ENCODE assay signal across 8 cellular contexts in genomic region chr12:124567035-124567672, GRCh38. TPM values are rescaled to one million over a fixed set of nuclear protein-coding genes. Genes with fewer than 3 reads are reported as not detected.
DNase-seq lines count a peak whose midpoint lies in the region; ATAC-seq and TF ChIP-seq lines count a peak whose summit lies in the region.

NCOR2 (minus strand) TSS chr12:124567612; CDS start chr12:124495251, 72,361 bp downstream.

- H3K9me3 ChIP-seq in lower lobe of right lung: no peaks in the 10 kb centered on the region

- peak within 1 kb of the TSS; percentile 74 for H3K4me3 ChIP-seq in BJ (ENCODE audit: low read depth, low read length)
- H3K4me3 ChIP-seq in lower lobe of right lung: peak within 1 kb of the TSS; percentile 97

- ATAC-seq in GM19438 (IDR thresholded peaks at IDR 0.05; ENCODE audit: low read depth, unreplicated experiment): peak; percentile 19
- ATAC-seq in HG03571 (IDR thresholded peaks at IDR 0.05; ENCODE audit: unreplicated experiment): peak; percentile 21
- ATAC-seq in lower lobe of right lung: peak; percentile 0 to 1

- H3K4me1 ChIP-seq in lower lobe of right lung: peaks cover 53% of the 10 kb centered on the region

- CTCF ChIA-PET in BJ (lab: Yijun Ruan, JAX): interaction anchor here (0.6 to 3.2 kb wide), 11 partner anchors 43 to 204 kb away, joined by 3 to 20 read pairs (median 4); no protein-coding TSS in a partner anchor

- no peaks in the 10 kb centered on the region; the same call in 1 of the 2 replicates for H3K27me3 ChIP-seq in BJ (ENCODE audit: control insufficient read depth, insufficient read depth, low read length)
- H3K27me3 ChIP-seq in lower lobe of right lung (ENCODE audit: low read depth): no peaks in the 10 kb centered on the region

- H3K27ac ChIP-seq in cingulate gyrus (ENCODE audit: low read depth, low read length) (peak within 1 kb of the TSS; percentile 84), lower lobe of right lung (peak within 1 kb of the TSS; percentile 98)

- intact Hi-C loops in lower lobe of right lung (cut with DNase I): no loop called here

- no peak for DNase-seq in BJ (ENCODE audit: low read depth)
- DNase-seq in activated CD4-positive, CD25-positive, alpha-beta regulatory T cell (lab: John Stamatoyannopoulos, UW): peak; percentile 17 to 42 (median 37)
- DNase-seq in lower lobe of right lung: no peak
- peak; percentile 19 to 49 for DNase-seq in stimulated activated CD8-positive, alpha-beta memory T cell treated with anti-CD3 and anti-CD28 coated beads, Interleukin-15, amount 100 ng/mL, for 4 hours (ENCODE audit: low read depth in 2 of 2)
- no peak for DNase-seq in NCI-H1694 treated with DMSO at 0.1 percent for 48 hours (lab: John Stamatoyannopoulos, UW)

- H3K36me3 ChIP-seq in BJ (ENCODE audit: control insufficient read depth, insufficient read depth, low read length) (no peaks in the 10 kb centered on the region), lower lobe of right lung (no peaks in the 10 kb centered on the region)

- POLR2A ChIA-PET in BJ (lab: Charles Lee): interaction anchor here (0.5 to 0.7 kb wide), 3 partner anchors 44 to 179 kb away, joined by 3 to 7 read pairs (median 3); no protein-coding TSS in a partner anchor

- no peak for TF ChIP-seq CTCF in BJ (IDR thresholded peaks at IDR 0.05; ENCODE audit: insufficient read depth, low read depth, low read length)
- no peak for TF ChIP-seq CTCF in lower lobe of right lung (IDR thresholded peaks at IDR 0.05)

RNA-seq across cellular contexts. Expression of gene NCOR2, which starts in this region (rescaled TPM):
- 7.5 and 8.3 TPM in 2 replicates for polyA plus RNA-seq in BJ (2011; rRNA removed)
- polyA minus RNA-seq in BJ (2011; rRNA and poly(A)+ RNA removed): 24.9 and 29.3 TPM in 2 replicates
- 318 TPM for total RNA-seq in lower lobe of right lung

Comparison
In these comparisons a context has a peak if more than half of its experiments do, and no peak if none do; other contexts are left out.
1. DNase-seq: peak in activated CD4-positive, CD25-positive, alpha-beta regulatory T cell (4 of 4) and stimulated activated CD8-positive, alpha-beta memory T cell treated with anti-CD3 and anti-CD28 coated beads, Interleukin-15, amount 100 ng/mL, for 4 hours (2 of 2); none in BJ (single experiment), lower lobe of right lung (single experiment) and NCI-H1694 treated with DMSO at 0.1 percent for 48 hours (single experiment).
2. Peak in every context shown above with its lines, with median percentiles within 50 percentile points of each other: ATAC-seq.